ENCODE assay signal across 1 cellular context in genomic region chr5:59039296-59040006, GRCh38.
TF ChIP-seq lines count a peak whose summit lies in the region.

No MANE protein-coding gene starts in this region.

TF ChIP-seq in SK-N-SH treated with all-trans-retinoic acid at 6 μM for 48 hours, 23 proteins besides CTCF, POLR2A, EP300 and RAD21 (continued from another document):
- TF ChIP-seq OSR1 (CRISPR knock-in tag; IDR thresholded peaks at IDR 0.05) = no peak
- no peak for TF ChIP-seq ZNF565 (CRISPR knock-in tag; conservative IDR thresholded peaks at IDR 0.05; ENCODE audit: low read depth)
- no peak for TF ChIP-seq CSRNP3 (CRISPR knock-in tag; IDR thresholded peaks at IDR 0.05)
